24 cellular contexts compared by ENCODE assay signal in the genomic region with DNA sequence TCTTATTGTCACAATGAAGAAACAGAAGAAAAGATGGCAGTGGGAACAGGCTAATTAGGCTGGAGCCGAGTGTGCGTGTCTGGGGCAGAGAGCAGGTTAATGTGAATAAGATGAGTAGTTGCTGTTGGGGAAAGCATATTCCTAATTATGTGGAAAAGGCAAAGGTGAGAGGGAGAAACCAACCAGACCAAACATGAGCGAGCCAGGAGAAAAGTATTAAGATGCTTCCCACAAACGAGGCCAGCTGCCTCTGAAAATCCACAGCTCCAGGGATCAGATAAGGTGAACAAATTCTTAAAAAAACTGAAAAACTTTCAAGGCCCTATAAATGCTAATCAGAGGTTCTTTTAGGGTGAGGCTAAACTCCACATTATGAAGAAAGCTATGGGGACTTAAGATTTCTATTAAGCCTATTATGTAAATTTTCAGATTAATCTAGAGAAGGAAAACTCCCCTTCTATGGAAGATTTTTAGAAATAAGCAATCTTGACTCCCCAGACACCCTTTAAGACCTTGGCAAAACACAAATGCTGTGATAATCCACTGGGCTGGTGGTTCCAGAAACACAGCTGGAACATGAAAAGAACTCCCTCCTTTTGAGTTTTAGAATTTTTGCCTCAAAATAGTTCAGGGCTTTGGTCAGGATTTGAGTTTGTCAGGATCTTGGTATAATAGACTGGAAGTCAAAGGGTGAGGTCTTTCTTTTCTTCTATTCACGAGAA.
"Had no signal": no experiment of that assay in that cellular context is flagged by ENCODE, and none has a peak within 500 bp of the region (broad histone marks: within the 10 kb centered on the region; RNA-seq: fewer than 3 reads in every experiment).

No MANE protein-coding gene starts in this region.

- H3K36me3 ChIP-seq: heart right ventricle, lower lobe of right lung, right lobe of liver, upper lobe of left lung had no signal

- H3K9me3 Mint-ChIP-seq: activated CD4-positive, alpha-beta T cell treated with anti-CD3 and anti-CD28 coated beads, Interleukin-2, amount 10 ng/mL, durations not matched to agents 7 days and 5 days; activated CD8-positive, alpha-beta T cell treated with anti-CD3 and anti-CD28 coated beads for 36 hours; activated naive CD4-positive, alpha-beta T cell treated with anti-CD3 and anti-CD28 coated beads, Interleukin-2, amount 50 U/mL, for 24 hours; activated naive CD8-positive, alpha-beta T cell treated with anti-CD3 and anti-CD28 coated beads, Interleukin-2, amount 50 U/mL, for 24 hours; activated T-helper 17 cell treated with anti-CD3 and anti-CD28 coated beads, Interleukin-2, amount 50 U/mL, for 72 hours; stimulated activated effector memory CD8-positive, alpha-beta T cell treated with anti-CD3 and anti-CD28 coated beads, Interleukin-12 subunit alpha, Interleukin-12 subunit beta, amount 100 ng/mL, for 72 hours; stimulated activated naive CD8-positive, alpha-beta T cell treated with anti-CD3 and anti-CD28 coated beads, Interleukin-15, Interleukin-2, amounts not matched to agents 100 ng/mL and 50 ng/mL, for 24 hours had no signal

- H3K4me3 ChIP-seq: heart right ventricle, lower lobe of right lung, right lobe of liver, skin epidermis, upper lobe of left lung had no signal

- H3K4me1 Mint-ChIP-seq: activated CD4-positive, alpha-beta T cell treated with anti-CD3 and anti-CD28 coated beads, Interleukin-2, amount 10 ng/mL, durations not matched to agents 7 days and 5 days; activated naive CD4-positive, alpha-beta T cell treated with anti-CD3 and anti-CD28 coated beads, Interleukin-2, amount 50 U/mL, for 24 hours; activated naive CD8-positive, alpha-beta T cell treated with anti-CD3 and anti-CD28 coated beads, Interleukin-2, amount 50 U/mL, for 24 hours; activated T-helper 17 cell treated with anti-CD3 and anti-CD28 coated beads, Interleukin-2, amount 50 U/mL, for 72 hours; natural killer cell; stimulated activated effector memory CD8-positive, alpha-beta T cell treated with anti-CD3 and anti-CD28 coated beads, Interleukin-12 subunit alpha, Interleukin-12 subunit beta, amount 100 ng/mL, for 72 hours; WTC11 had no signal

- H3K27me3 ChIP-seq: heart right ventricle, right lobe of liver, upper lobe of left lung had no signal

- H3K4me3 Mint-ChIP-seq: activated CD4-positive, alpha-beta T cell treated with anti-CD3 and anti-CD28 coated beads, Interleukin-2, amount 10 ng/mL, durations not matched to agents 7 days and 5 days; activated CD8-positive, alpha-beta T cell treated with anti-CD3 and anti-CD28 coated beads for 36 hours; activated naive CD4-positive, alpha-beta T cell treated with anti-CD3 and anti-CD28 coated beads, Interleukin-2, amount 50 U/mL, for 24 hours; activated naive CD8-positive, alpha-beta T cell treated with anti-CD3 and anti-CD28 coated beads, Interleukin-2, amount 50 U/mL, for 24 hours; activated T-cell treated with anti-CD3 and anti-CD28 coated beads, Interleukin-2, amount 50 U/mL, for 4 hours; activated T-helper 17 cell treated with anti-CD3 and anti-CD28 coated beads, Interleukin-2, amount 50 U/mL, for 72 hours; natural killer cell; stimulated activated effector memory CD8-positive, alpha-beta T cell treated with anti-CD3 and anti-CD28 coated beads, Interleukin-12 subunit alpha, Interleukin-12 subunit beta, amount 100 ng/mL, for 72 hours; stimulated activated naive CD8-positive, alpha-beta T cell treated with anti-CD3 and anti-CD28 coated beads, Interleukin-15, Interleukin-2, amounts not matched to agents 100 ng/mL and 50 ng/mL, for 24 hours; WTC11 had no signal

- H3K4me1 ChIP-seq: lower lobe of right lung, right lobe of liver, upper lobe of left lung had no signal

- DNase-seq: activated CD4-positive, alpha-beta T cell treated with anti-CD3 and anti-CD28 coated beads for 1 hour; activated CD4-positive, alpha-beta T cell treated with anti-CD3 and anti-CD28 coated beads, Interleukin-2, amount 10 ng/mL, durations not matched to agents 7 days and 5 days; activated CD8-positive, alpha-beta T cell treated with anti-CD3 and anti-CD28 coated beads for 36 hours; activated gamma-delta T cell treated with Interleukin-2 at 50 U/mL for 16 hours; activated naive CD8-positive, alpha-beta T cell treated with anti-CD3 and anti-CD28 coated beads, Interleukin-2, amount 50 U/mL, for 24 hours; activated T-cell treated with anti-CD3 and anti-CD28 coated beads, Interleukin-2, amount 50 U/mL, for 4 hours; effector memory CD4-positive, alpha-beta T cell; foreskin fibroblast; heart right ventricle; lower lobe of right lung; mesenchymal stem cell; natural killer cell; posterior cingulate gyrus; right lobe of liver; stimulated activated CD4-positive, alpha-beta T cell treated with anti-CD3 and anti-CD28 coated beads, Interleukin-4, amount 100 ng/mL, for 24 hours; substantia nigra; T-helper 2 cell; upper lobe of left lung had no signal

- H3K27me3 Mint-ChIP-seq: activated T-helper 17 cell treated with anti-CD3 and anti-CD28 coated beads, Interleukin-2, amount 50 U/mL, for 72 hours had no signal

- H3K27ac Mint-ChIP-seq: activated CD4-positive, alpha-beta T cell treated with anti-CD3 and anti-CD28 coated beads, Interleukin-2, amount 10 ng/mL, durations not matched to agents 7 days and 5 days; activated CD8-positive, alpha-beta T cell treated with anti-CD3 and anti-CD28 coated beads for 36 hours; activated naive CD4-positive, alpha-beta T cell treated with anti-CD3 and anti-CD28 coated beads, Interleukin-2, amount 50 U/mL, for 24 hours; activated naive CD8-positive, alpha-beta T cell treated with anti-CD3 and anti-CD28 coated beads, Interleukin-2, amount 50 U/mL, for 24 hours; activated T-helper 17 cell treated with anti-CD3 and anti-CD28 coated beads, Interleukin-2, amount 50 U/mL, for 72 hours; natural killer cell; stimulated activated effector memory CD8-positive, alpha-beta T cell treated with anti-CD3 and anti-CD28 coated beads, Interleukin-12 subunit alpha, Interleukin-12 subunit beta, amount 100 ng/mL, for 72 hours; stimulated activated naive CD8-positive, alpha-beta T cell treated with anti-CD3 and anti-CD28 coated beads, Interleukin-15, Interleukin-2, amounts not matched to agents 100 ng/mL and 50 ng/mL, for 24 hours; WTC11 had no signal

- H3K27ac ChIP-seq: lower lobe of right lung, right lobe of liver, skin epidermis, upper lobe of left lung had no signal

- H3K36me3 Mint-ChIP-seq: activated naive CD4-positive, alpha-beta T cell treated with anti-CD3 and anti-CD28 coated beads, Interleukin-2, amount 50 U/mL, for 24 hours; natural killer cell; stimulated activated effector memory CD8-positive, alpha-beta T cell treated with anti-CD3 and anti-CD28 coated beads, Interleukin-12 subunit alpha, Interleukin-12 subunit beta, amount 100 ng/mL, for 72 hours; WTC11 had no signal

- ATAC-seq: activated CD8-positive, alpha-beta T cell treated with anti-CD3 and anti-CD28 coated beads for 36 hours; activated naive CD8-positive, alpha-beta T cell treated with anti-CD3 and anti-CD28 coated beads, Interleukin-2, amount 50 U/mL, for 24 hours; activated T-cell treated with anti-CD3 and anti-CD28 coated beads, Interleukin-2, amount 50 U/mL, for 4 hours; activated T-helper 17 cell treated with anti-CD3 and anti-CD28 coated beads, Interleukin-2, amount 50 U/mL, for 72 hours; lower lobe of right lung; natural killer cell; right lobe of liver; stimulated activated effector memory CD8-positive, alpha-beta T cell treated with anti-CD3 and anti-CD28 coated beads, Interleukin-12 subunit alpha, Interleukin-12 subunit beta, amount 100 ng/mL, for 72 hours; WTC11 had no signal

- H3K9me3 ChIP-seq: heart right ventricle, lower lobe of right lung, right lobe of liver, upper lobe of left lung had no signal
